Comparison of ENCODE assay signal across 11 cellular contexts in the genomic region with DNA sequence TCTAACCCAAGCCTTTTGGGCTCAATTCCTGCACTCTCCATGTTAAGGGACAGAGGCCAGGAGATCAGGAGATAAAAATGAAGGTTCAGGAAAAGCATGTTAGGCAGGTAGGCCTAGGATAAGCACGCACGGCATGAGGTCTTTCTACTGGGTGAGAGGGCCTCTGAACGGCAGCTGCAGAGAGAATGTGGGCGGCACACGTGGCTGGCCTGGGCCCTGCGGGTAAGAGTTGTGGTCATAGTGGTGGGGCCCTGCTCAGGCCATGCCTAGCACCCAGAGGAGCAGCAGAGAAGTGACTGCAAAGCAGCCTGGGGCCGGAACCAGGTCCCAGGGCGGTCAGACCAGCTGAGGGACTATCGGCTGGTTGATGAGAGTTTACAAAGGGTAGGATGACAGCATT. TPM values are rescaled to one million over a fixed set of nuclear protein-coding genes. Genes with fewer than 3 reads are reported as not detected.
DNase-seq lines count a peak whose midpoint lies in the region; ATAC-seq and TF ChIP-seq lines count a peak whose summit lies in the region.
"Had no signal": no experiment of that assay in that cellular context is flagged by ENCODE, and none has a peak within 500 bp of the region (broad histone marks: within the 10 kb centered on the region; RNA-seq: fewer than 3 reads in every experiment).

No MANE protein-coding gene starts in this region.

- H3K9me3 ChIP-seq in Peyer's patch = no peaks in the 10 kb centered on the region
- H3K9me3 ChIP-seq: ovary had no signal

- no peaks in the 10 kb centered on the region for H3K9me3 Mint-ChIP-seq in natural killer cell treated with Interleukin-12 subunit alpha and Interleukin-12 subunit beta and Interleukin-15 and Interleukin-18, amount 100 ng/mL, for 72 hours
- no peaks in the 10 kb centered on the region for H3K9me3 Mint-ChIP-seq in endothelial cell (ENCODE audit: unreplicated experiment)

- H3K4me1 Mint-ChIP-seq in natural killer cell treated with Interleukin-12 subunit alpha and Interleukin-12 subunit beta and Interleukin-15 and Interleukin-18, amount 100 ng/mL, for 72 hours (ENCODE audit: low read depth in 2 of 2) = peaks cover 8 to 11% of the 10 kb centered on the region in 2 donors
- H3K4me1 Mint-ChIP-seq in endothelial cell (ENCODE audit: unreplicated experiment) = peaks cover 2% of the 10 kb centered on the region

- H3K27me3 ChIP-seq in Peyer's patch = no peaks in the 10 kb centered on the region
- H3K27me3 ChIP-seq: ovary had no signal

- peak overlapping the region; percentile 22 for H3K4me3 Mint-ChIP-seq in natural killer cell treated with Interleukin-12 subunit alpha and Interleukin-12 subunit beta and Interleukin-15 and Interleukin-18, amount 100 ng/mL, for 72 hours
- no peak overlapping the region for H3K4me3 Mint-ChIP-seq in endothelial cell (ENCODE audit: unreplicated experiment)

- H3K4me3 ChIP-seq in GM12865 (ENCODE audit: low read depth, low read length) (no peak overlapping the region), Peyer's patch (no peak overlapping the region)
- H3K4me3 ChIP-seq: dorsolateral prefrontal cortex, ovary had no signal

- H3K36me3 ChIP-seq in Peyer's patch = no peaks in the 10 kb centered on the region
- H3K36me3 ChIP-seq: ovary had no signal

- TF ChIP-seq CTCF in GM12865 (IDR thresholded peaks at IDR 0.05; ENCODE audit: insufficient read depth, low read depth, low read length, missing control alignments) (no peak), Peyer's patch (IDR thresholded peaks at IDR 0.05) (no peak), endothelial cell (IDR thresholded peaks at IDR 0.05; ENCODE audit: unreplicated experiment) (no peak)

- H3K27me3 Mint-ChIP-seq in natural killer cell treated with Interleukin-12 subunit alpha and Interleukin-12 subunit beta and Interleukin-15 and Interleukin-18, amount 100 ng/mL, for 72 hours = peaks cover 8 to 30% of the 10 kb centered on the region in 2 donors
- peaks cover 6% of the 10 kb centered on the region for H3K27me3 Mint-ChIP-seq in endothelial cell (ENCODE audit: unreplicated experiment)

- H3K27ac ChIP-seq in Peyer's patch = no peak overlapping the region
- H3K27ac ChIP-seq: dorsolateral prefrontal cortex, ovary had no signal

- no peaks in the 10 kb centered on the region for H3K36me3 Mint-ChIP-seq in natural killer cell treated with Interleukin-12 subunit alpha and Interleukin-12 subunit beta and Interleukin-15 and Interleukin-18, amount 100 ng/mL, for 72 hours
- no peaks in the 10 kb centered on the region for H3K36me3 Mint-ChIP-seq in endothelial cell (ENCODE audit: low read depth, unreplicated experiment)

- peak overlapping the region; percentile 18 to 59 for H3K27ac Mint-ChIP-seq in natural killer cell treated with Interleukin-12 subunit alpha and Interleukin-12 subunit beta and Interleukin-15 and Interleukin-18, amount 100 ng/mL, for 72 hours
- H3K27ac Mint-ChIP-seq in endothelial cell (ENCODE audit: unreplicated experiment) = no peak overlapping the region

- DNase-seq in GM12865 (ENCODE audit: low read depth) (peak; percentile 88), Peyer's patch (peak in 2 of 3 donors; percentile 21 to 46), anterior cingulate cortex (lab: John Stamatoyannopoulos, UW) (no peak), HuH-7.5 (ENCODE audit: low spot score) (no peak), endothelial cell (ENCODE audit: low spot score) (no peak), NCI-H526 treated with DMSO at 0.1 percent for 48 hours (lab: John Stamatoyannopoulos, UW) (no peak)
- peak; percentile 76 for DNase-seq in natural killer cell treated with Interleukin-12 subunit alpha and Interleukin-12 subunit beta and Interleukin-15 and Interleukin-18, amount 100 ng/mL, for 72 hours (ENCODE audit: low spot score)
- DNase-seq: activated T-cell treated with anti-CD3 and anti-CD28 coated beads, Interleukin-2, amount 50 U/mL, for 1 hour; dorsolateral prefrontal cortex had no signal

- peak; percentile 62 for ATAC-seq in HG02759 (IDR thresholded peaks at IDR 0.05; ENCODE audit: unreplicated experiment)
- peak; percentile 87 to 92 for ATAC-seq in natural killer cell treated with Interleukin-12 subunit alpha and Interleukin-12 subunit beta and Interleukin-15 and Interleukin-18, amount 100 ng/mL, for 72 hours

- peaks cover 0 to 15% (median 0%) of the 10 kb centered on the region in 4 donors for H3K4me1 ChIP-seq in Peyer's patch

- TF ChIP-seq POLR2A in Peyer's patch (IDR thresholded peaks at IDR 0.05) = no peak

RNA-seq across cellular contexts. Expression of gene FOXO6, which starts 7.5 kb away (rescaled TPM):
- total RNA-seq in Peyer's patch (1 to 10 TPM in 1 of 4 donors, under 1 TPM in 1, not detected in 2; 0.53 to 1.1 TPM), endothelial cell (ENCODE audit: unreplicated experiment) (0.23 TPM)
- not detected for total RNA-seq in natural killer cell treated with Interleukin-12 subunit alpha and Interleukin-12 subunit beta and Interleukin-15 and Interleukin-18, amount 100 ng/mL, for 72 hours

Comparison
In these comparisons a context has a peak if more than half of its experiments do, and no peak if none do; other contexts are left out.
1. DNase-seq: peak in GM12865 (single experiment), Peyer's patch (2 of 3) and natural killer cell treated with Interleukin-12 subunit alpha and Interleukin-12 subunit beta and Interleukin-15 and Interleukin-18, amount 100 ng/mL, for 72 hours (single experiment); none in anterior cingulate cortex (0 of 58), HuH-7.5 (single experiment), endothelial cell (single experiment) and NCI-H526 treated with DMSO at 0.1 percent for 48 hours (single experiment).